Comparison of ENCODE assay signal across 14 cellular contexts in genomic region chr12:92244036-92244435, GRCh38.
DNase-seq lines count a peak whose midpoint lies in the region; ATAC-seq and TF ChIP-seq lines count a peak whose summit lies in the region.
"Had no signal": no experiment of that assay in that cellular context is flagged by ENCODE, and none has a peak within 500 bp of the region (broad histone marks: within the 10 kb centered on the region; RNA-seq: fewer than 3 reads in every experiment).

No MANE protein-coding gene starts in this region.

- H3K4me1 ChIP-seq in prostate gland (replicated peaks), result no peaks in the 10 kb centered on the region
- H3K4me1 ChIP-seq in CD4-positive, alpha-beta memory T cell (ENCODE audit: insufficient read depth, low read length), result no peaks in the 10 kb centered on the region
- H3K4me1 ChIP-seq: SJSA1 had no signal

- no peak overlapping the region for H3K27ac ChIP-seq in C4-2B
- peak overlapping the region; percentile 33 to 55 for H3K27ac ChIP-seq in prostate gland
- no peak overlapping the region for H3K27ac ChIP-seq in CD4-positive, alpha-beta memory T cell (ENCODE audit: low read depth, low read length)
- H3K27ac ChIP-seq: HL-60, SJSA1 had no signal

- no peak overlapping the region for H3K4me3 Mint-ChIP-seq in activated naive CD4-positive, alpha-beta T cell treated with anti-CD3 and anti-CD28 coated beads for 36 hours
- H3K4me3 Mint-ChIP-seq in stimulated activated effector memory CD8-positive, alpha-beta T cell treated with anti-CD3 and anti-CD28 coated beads, Interleukin-12 subunit alpha, Interleukin-12 subunit beta, amount 100 ng/mL, for 72 hours, result no peak overlapping the region
- H3K4me3 Mint-ChIP-seq in CD4-positive, alpha-beta memory T cell, result no peak overlapping the region
- H3K4me3 Mint-ChIP-seq: activated CD8-positive, alpha-beta memory T cell treated with anti-CD3 and anti-CD28 coated beads, Interleukin-2, amount 10 ng/mL, durations not matched to agents 7 days and 5 days had no signal

- no peak overlapping the region for H3K4me3 ChIP-seq in astrocyte of the spinal cord (ENCODE audit: low read depth, low read length)
- no peak overlapping the region for H3K4me3 ChIP-seq in prostate gland
- no peak overlapping the region for H3K4me3 ChIP-seq in CD4-positive, alpha-beta memory T cell (ENCODE audit: low read length in 2 of 2)
- H3K4me3 ChIP-seq: SJSA1 had no signal

- no peaks in the 10 kb centered on the region for H3K27me3 ChIP-seq in prostate gland (replicated peaks; ENCODE audit: insufficient read depth)
- no peaks in the 10 kb centered on the region for H3K27me3 ChIP-seq in CD4-positive, alpha-beta memory T cell (ENCODE audit: insufficient read depth, low read length)
- H3K27me3 ChIP-seq: SJSA1 had no signal

- TF ChIP-seq POLR2A in prostate gland (IDR thresholded peaks at IDR 0.05), result no peak

- H3K36me3 Mint-ChIP-seq in activated naive CD4-positive, alpha-beta T cell treated with anti-CD3 and anti-CD28 coated beads for 36 hours (ENCODE audit: low read depth), result no peaks in the 10 kb centered on the region
- H3K36me3 Mint-ChIP-seq in stimulated activated effector memory CD8-positive, alpha-beta T cell treated with anti-CD3 and anti-CD28 coated beads, Interleukin-12 subunit alpha, Interleukin-12 subunit beta, amount 100 ng/mL, for 72 hours, result no peaks in the 10 kb centered on the region
- H3K36me3 Mint-ChIP-seq in CD4-positive, alpha-beta memory T cell, result no peaks in the 10 kb centered on the region
- H3K36me3 Mint-ChIP-seq: activated CD8-positive, alpha-beta memory T cell treated with anti-CD3 and anti-CD28 coated beads, Interleukin-2, amount 10 ng/mL, durations not matched to agents 7 days and 5 days had no signal

- TF ChIP-seq CTCF in C4-2B (conservative IDR thresholded peaks at IDR 0.05), result peak; percentile 41
- no peak for TF ChIP-seq CTCF in astrocyte of the spinal cord (IDR thresholded peaks at IDR 0.05; ENCODE audit: low read depth, low read length)
- peak in 2 of 4 experiments; percentile 22 to 38 for TF ChIP-seq CTCF in prostate gland (IDR thresholded peaks at IDR 0.05)

- ATAC-seq in left ventricle myocardium superior, result peak; percentile 97
- no peak for ATAC-seq in stimulated activated effector memory CD8-positive, alpha-beta T cell treated with anti-CD3 and anti-CD28 coated beads, Interleukin-12 subunit alpha, Interleukin-12 subunit beta, amount 100 ng/mL, for 72 hours
- ATAC-seq: activated CD8-positive, alpha-beta memory T cell treated with anti-CD3 and anti-CD28 coated beads, Interleukin-2, amount 10 ng/mL, durations not matched to agents 7 days and 5 days had no signal

- POLR2A ChIA-PET in CD4-positive, alpha-beta memory T cell (lab: Charles Lee; ENCODE audit: partially characterized antibody), result interaction anchor here (2.6 kb wide), 1 partner anchor 98 kb away, joined by 8 read pairs; the partner anchor contains the start of gene BTG1

- H3K4me1 Mint-ChIP-seq in activated naive CD4-positive, alpha-beta T cell treated with anti-CD3 and anti-CD28 coated beads for 36 hours (ENCODE audit: low read depth), result peaks cover 16% of the 10 kb centered on the region
- no peaks in the 10 kb centered on the region for H3K4me1 Mint-ChIP-seq in stimulated activated effector memory CD8-positive, alpha-beta T cell treated with anti-CD3 and anti-CD28 coated beads, Interleukin-12 subunit alpha, Interleukin-12 subunit beta, amount 100 ng/mL, for 72 hours
- H3K4me1 Mint-ChIP-seq in CD4-positive, alpha-beta memory T cell, result peaks cover 0 to 4% (median 1%) of the 10 kb centered on the region in 4 donors
- H3K4me1 Mint-ChIP-seq: activated CD8-positive, alpha-beta memory T cell treated with anti-CD3 and anti-CD28 coated beads, Interleukin-2, amount 10 ng/mL, durations not matched to agents 7 days and 5 days had no signal

- 24% methylated on average over 3 of the region's 3 CpGs for WGBS in prostate gland

- peak; percentile 72 for DNase-seq in astrocyte of the spinal cord (ENCODE audit: low read depth, low spot score)
- no peak for DNase-seq in left ventricle myocardium superior
- peak; percentile 54 for DNase-seq in prostate gland (ENCODE audit: low spot score)
- DNase-seq in activated naive CD4-positive, alpha-beta T cell treated with anti-CD3 and anti-CD28 coated beads for 36 hours, result no peak
- DNase-seq in stimulated activated effector memory CD8-positive, alpha-beta T cell treated with anti-CD3 and anti-CD28 coated beads, Interleukin-12 subunit alpha, Interleukin-12 subunit beta, amount 100 ng/mL, for 72 hours (ENCODE audit: low spot score in 2 of 2), result no peak
- no peak for DNase-seq in CD4-positive, alpha-beta memory T cell
- DNase-seq in NCI-H1048 (lab: John Stamatoyannopoulos, UW), result no peak
- DNase-seq: activated CD8-positive, alpha-beta memory T cell treated with anti-CD3 and anti-CD28 coated beads, Interleukin-2, amount 10 ng/mL, durations not matched to agents 7 days and 5 days; effector CD4-positive, alpha-beta T cell; H7; NCI-H1930 had no signal

- H3K27me3 Mint-ChIP-seq in activated naive CD4-positive, alpha-beta T cell treated with anti-CD3 and anti-CD28 coated beads for 36 hours (ENCODE audit: low read depth), result no peaks in the 10 kb centered on the region
- no peaks in the 10 kb centered on the region for H3K27me3 Mint-ChIP-seq in CD4-positive, alpha-beta memory T cell
- H3K27me3 Mint-ChIP-seq: activated CD8-positive, alpha-beta memory T cell treated with anti-CD3 and anti-CD28 coated beads, Interleukin-2, amount 10 ng/mL, durations not matched to agents 7 days and 5 days had no signal

- in situ Hi-C loops in astrocyte of the spinal cord (cut with HindIII; ENCODE audit: low sequenced_read_pairs), result no loop called here

- intact Hi-C loops in left ventricle myocardium superior (cut with micrococcal nuclease), result loop anchor here (10.0 kb wide), 1 partner anchor 99 kb away; the partner anchor contains the start of gene BTG1
- intact Hi-C loops in prostate gland (cut with DNase I), result loop anchor here (5.0 to 10.0 kb wide), 2 partner anchors 97 to 429 kb away; partner anchors contain the start of gene BTG1
- intact Hi-C loops in activated naive CD4-positive, alpha-beta T cell treated with anti-CD3 and anti-CD28 coated beads for 36 hours (cut with micrococcal nuclease), result no loop called here
- intact Hi-C loops in CD4-positive, alpha-beta memory T cell (cut with micrococcal nuclease), result no loop called here

- H3K36me3 ChIP-seq in prostate gland, result no peaks in the 10 kb centered on the region
- no peaks in the 10 kb centered on the region for H3K36me3 ChIP-seq in CD4-positive, alpha-beta memory T cell (ENCODE audit: insufficient read depth, low read length)
- H3K36me3 ChIP-seq: SJSA1 had no signal

- H3K27ac Mint-ChIP-seq in activated naive CD4-positive, alpha-beta T cell treated with anti-CD3 and anti-CD28 coated beads for 36 hours, result no peak overlapping the region
- H3K27ac Mint-ChIP-seq in stimulated activated effector memory CD8-positive, alpha-beta T cell treated with anti-CD3 and anti-CD28 coated beads, Interleukin-12 subunit alpha, Interleukin-12 subunit beta, amount 100 ng/mL, for 72 hours, result no peak overlapping the region
- H3K27ac Mint-ChIP-seq in CD4-positive, alpha-beta memory T cell, result peak overlapping the region in 1 of 7 donors; percentile 66
- H3K27ac Mint-ChIP-seq: activated CD8-positive, alpha-beta memory T cell treated with anti-CD3 and anti-CD28 coated beads, Interleukin-2, amount 10 ng/mL, durations not matched to agents 7 days and 5 days had no signal

- H3K9me3 Mint-ChIP-seq in activated naive CD4-positive, alpha-beta T cell treated with anti-CD3 and anti-CD28 coated beads for 36 hours, result no peaks in the 10 kb centered on the region
- no peaks in the 10 kb centered on the region for H3K9me3 Mint-ChIP-seq in stimulated activated effector memory CD8-positive, alpha-beta T cell treated with anti-CD3 and anti-CD28 coated beads, Interleukin-12 subunit alpha, Interleukin-12 subunit beta, amount 100 ng/mL, for 72 hours
- H3K9me3 Mint-ChIP-seq in CD4-positive, alpha-beta memory T cell, result peaks cover 0 to 2% (median 0%) of the 10 kb centered on the region in 8 donors

- CTCF ChIA-PET in activated naive CD4-positive, alpha-beta T cell treated with anti-CD3 and anti-CD28 coated beads for 36 hours (lab: Charles Lee), result interaction anchor here (0.7 kb wide), 1 partner anchor 41 kb away, joined by 3 read pairs; no protein-coding TSS in a partner anchor
- CTCF ChIA-PET in CD4-positive, alpha-beta memory T cell (lab: Charles Lee; ENCODE audit: partially characterized antibody), result interaction anchor here (0.8 to 1.2 kb wide), 3 partner anchors 32 to 84 kb away, joined by 3 read pairs; no protein-coding TSS in a partner anchor

- no peaks in the 10 kb centered on the region for H3K9me3 ChIP-seq in prostate gland
- no peaks in the 10 kb centered on the region for H3K9me3 ChIP-seq in CD4-positive, alpha-beta memory T cell (ENCODE audit: control insufficient read depth in 1 of 2, low read length in 2 of 2)
- H3K9me3 ChIP-seq: SJSA1 had no signal

Comparison
In these comparisons a context has a peak if more than half of its experiments do, and no peak if none do; other contexts are left out.
1. H3K27ac ChIP-seq: peak in prostate gland (2 of 2); none in C4-2B (single experiment) and CD4-positive, alpha-beta memory T cell (single experiment).
2. DNase-seq: peak in astrocyte of the spinal cord (single experiment) and prostate gland (single experiment); none in left ventricle myocardium superior (single experiment), activated naive CD4-positive, alpha-beta T cell treated with anti-CD3 and anti-CD28 coated beads for 36 hours (single experiment), stimulated activated effector memory CD8-positive, alpha-beta T cell treated with anti-CD3 and anti-CD28 coated beads, Interleukin-12 subunit alpha, Interleukin-12 subunit beta, amount 100 ng/mL, for 72 hours (0 of 2), CD4-positive, alpha-beta memory T cell (0 of 5) and NCI-H1048 (single experiment).
3. intact Hi-C loops: an anchor here in left ventricle myocardium superior (10.0 kb wide) and prostate gland (5.0 to 10.0 kb wide); none called in activated naive CD4-positive, alpha-beta T cell treated with anti-CD3 and anti-CD28 coated beads for 36 hours and CD4-positive, alpha-beta memory T cell.